ENCODE assay signal across 19 cellular contexts in the genomic region with DNA sequence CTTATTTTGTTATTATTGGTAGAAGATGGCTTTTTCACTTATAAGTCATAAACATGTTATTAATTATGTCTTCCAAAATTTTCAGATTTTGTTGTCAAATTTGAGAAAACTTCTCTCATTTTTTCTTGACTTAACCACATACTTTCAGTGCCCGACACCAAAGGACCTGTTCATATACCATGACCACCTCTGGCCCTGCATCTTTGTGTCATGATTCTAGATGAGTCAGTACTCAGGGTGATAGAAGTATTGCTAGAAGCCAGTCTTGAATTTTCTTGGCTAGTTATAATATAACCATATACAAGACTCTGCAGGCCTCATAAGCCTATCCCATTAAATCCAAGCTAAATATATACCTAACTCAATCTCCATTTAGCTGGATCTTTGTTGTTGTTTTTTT. TPM values are rescaled to one million over a fixed set of nuclear protein-coding genes. Genes with fewer than 3 reads are reported as not detected.
DNase-seq lines count a peak whose midpoint lies in the region; ATAC-seq, FAIRE-seq and TF ChIP-seq lines count a peak whose summit lies in the region.
"Had no signal": no experiment of that assay in that cellular context is flagged by ENCODE, and none has a peak within 500 bp of the region (broad histone marks: within the 10 kb centered on the region; RNA-seq: fewer than 3 reads in every experiment).

No MANE protein-coding gene starts in this region.

- H4K20me1 ChIP-seq in OCI-LY7 (ENCODE audit: insufficient read depth, low read length): no peaks in the 10 kb centered on the region

- H3K79me2 ChIP-seq in OCI-LY7 (ENCODE audit: insufficient read depth, low read depth, low read length): no peaks in the 10 kb centered on the region

- peak; percentile 57 for ATAC-seq in GM19468 (IDR thresholded peaks at IDR 0.05; ENCODE audit: extremely low read depth, unreplicated experiment)
- peak; percentile 76 for ATAC-seq in HG02981 (IDR thresholded peaks at IDR 0.05; ENCODE audit: unreplicated experiment)
- no peak for ATAC-seq in GM21825 (IDR thresholded peaks at IDR 0.05; ENCODE audit: unreplicated experiment)
- ATAC-seq: gastrocnemius medialis had no signal

- no TSS peak for BruUV-seq in OCI-LY7 (replicated peaks; lab: Mats Ljungman, UMichigan)

- H3K27ac ChIP-seq in thyroid gland (no peak overlapping the region), OCI-LY7 (ENCODE audit: low read depth, low read length, poor library complexity, severe bottlenecking) (no peak overlapping the region)
- H3K27ac ChIP-seq: gastrocnemius medialis, prostate gland, RWPE1 had no signal

- no peak for TF ChIP-seq POLR2A in GM12891 (IDR thresholded peaks at IDR 0.05; ENCODE audit: low read depth, low read length)
- no peak for TF ChIP-seq POLR2A in thyroid gland (IDR thresholded peaks at IDR 0.05)

- intact Hi-C loops in thyroid gland (cut with DNase I) (no loop called here), OCI-LY7 (cut with micrococcal nuclease; ENCODE audit: unreplicated experiment) (no loop called here)

- POLR2A ChIA-PET in OCI-LY7 (lab: Charles Lee): interaction anchor here (0.6 to 0.7 kb wide), 2 partner anchors 66 to 166 kb away, joined by 4 to 5 read pairs; no protein-coding TSS in a partner anchor

- H3K36me3 ChIP-seq in thyroid gland (no peaks in the 10 kb centered on the region), OCI-LY7 (ENCODE audit: insufficient read depth, low read length) (peaks cover 7% of the 10 kb centered on the region)
- H3K36me3 ChIP-seq: gastrocnemius medialis, prostate gland had no signal

- H3K27me3 ChIP-seq in thyroid gland: no peaks in the 10 kb centered on the region
- H3K27me3 ChIP-seq: gastrocnemius medialis had no signal

- TF ChIP-seq CTCF in thyroid gland (IDR thresholded peaks at IDR 0.05) (no peak), OCI-LY7 (conservative IDR thresholded peaks at IDR 0.05; ENCODE audit: low read length) (no peak)

- WGBS in thyroid gland, 2 donors: 96% methylated on average over 1 of the region's 1 CpG

- CTCF ChIA-PET in OCI-LY7 (lab: Charles Lee; ENCODE audit: unreplicated experiment): no interaction called here

- FAIRE-seq in GM12891 (lab: Jason Lieb, UNC) (no peak), RCC 7860 (lab: Jason Lieb, UNC) (peak; percentile 99)
- FAIRE-seq: endometrium, islet of Langerhans had no signal

- no peak overlapping the region for H2AFZ ChIP-seq in OCI-LY7 (ENCODE audit: low read length)

- H3K9me3 ChIP-seq in thyroid gland: no peaks in the 10 kb centered on the region
- no peaks in the 10 kb centered on the region for H3K9me3 ChIP-seq in OCI-LY7 (ENCODE audit: low read length)
- H3K9me3 ChIP-seq: Caco-2, gastrocnemius medialis, prostate gland had no signal

- H3K4me3 ChIP-seq in thyroid gland (replicated peaks in 1 of 3): no peak overlapping the region
- no peak overlapping the region for H3K4me3 ChIP-seq in OCI-LY7 (ENCODE audit: low read depth, low read length, poor library complexity, severe bottlenecking)
- H3K4me3 ChIP-seq: gastrocnemius medialis, prostate gland had no signal

- no peaks in the 10 kb centered on the region for H3K9me2 ChIP-seq in OCI-LY7 (ENCODE audit: insufficient read depth, low read length)

- H3K4me1 ChIP-seq in thyroid gland: no peaks in the 10 kb centered on the region
- no peaks in the 10 kb centered on the region for H3K4me1 ChIP-seq in OCI-LY7 (ENCODE audit: insufficient read depth, low read length, poor library complexity, severe bottlenecking)
- H3K4me1 ChIP-seq: Caco-2, gastrocnemius medialis, prostate gland had no signal

- DNase-seq in GM12891 (ENCODE audit: insufficient read length, low spot score) (no peak), RCC 7860 (ENCODE audit: low spot score) (peak; percentile 78), thyroid gland (no peak), OCI-LY7 (ENCODE audit: low spot score) (no peak), mucosa of gallbladder (ENCODE audit: low spot score) (no peak)
- DNase-seq: activated naive CD8-positive, alpha-beta T cell treated with anti-CD3 and anti-CD28 coated beads for 36 hours; Caco-2; caudate nucleus; gastrocnemius medialis; HCEC 1CT; NCI-H2029 treated with DMSO at 0.1 percent for 48 hours; NCI-H774 had no signal

- H3K4me2 ChIP-seq in OCI-LY7 (ENCODE audit: low read length): no peak overlapping the region

TF ChIP-seq in GM12891, 5 proteins besides CTCF, POLR2A, EP300 and RAD21:
- peak; percentile 62 for TF ChIP-seq PAX5 (IDR thresholded peaks at IDR 0.05; ENCODE audit: insufficient read depth, low read length, severe bottlenecking)
- TF ChIP-seq POU2F2 (IDR thresholded peaks at IDR 0.05; ENCODE audit: low read depth, low read length): no peak
TF ChIP-seq in GM12891: peak in this region for 1.

RNA-seq across cellular contexts. Expression of a gene that starts 35.4 kb away (rescaled TPM):
- 52.4 TPM for polyA plus RNA-seq in GM12891 (2012; ENCODE audit: low read depth, missing spikeins)
- total RNA-seq in thyroid gland (10 to 100 TPM; 13.8 to 32.8 (median 23.6) TPM), OCI-LY7 (2022) (44.1 and 45.6 TPM in 2 replicates), mucosa of gallbladder (25.6 TPM)
- 19.4 and 20.3 TPM in 2 replicates for total RNA-seq in OCI-LY7 (2014; rRNA removed; shearing (Covaris generic))
